14 cellular contexts compared by ENCODE assay signal in genomic region chr4:84159767-84160166, GRCh38.
A peak's percentile ranks its signal among the peaks of the same experiment; 100 is the strongest.
DNase-seq lines count a peak whose midpoint lies in the region; ATAC-seq, FAIRE-seq and TF ChIP-seq lines count a peak whose summit lies in the region.
"Had no signal": no experiment of that assay in that cellular context is flagged by ENCODE, and none has a peak within 500 bp of the region (broad histone marks: within the 10 kb centered on the region; RNA-seq: fewer than 3 reads in every experiment).

No MANE protein-coding gene starts in this region.

- H4K91ac ChIP-seq in H1 (replicated peaks; ENCODE audit: insufficient read length, low read length) = no peak overlapping the region

- TF ChIP-seq RAD21 in H1 (IDR thresholded peaks at IDR 0.05 in 1 of 2, conservative IDR thresholded peaks at IDR 0.05 in 1 of 2; ENCODE audit: low read depth in 2 of 2, low read length in 2 of 2) = peak; percentile 81 to 85

- no peak overlapping the region for H3K56ac ChIP-seq in H1 (replicated peaks; ENCODE audit: insufficient read length, low read depth, low read length)

- H3K36me3 ChIP-seq in H1 (ENCODE audit: control insufficient read depth in 2 of 4, insufficient read depth in 4 of 4, low read length in 3 of 4) (no peaks in the 10 kb centered on the region), neural progenitor cell (no peaks in the 10 kb centered on the region)

- no peaks in the 10 kb centered on the region for H3F3A ChIP-seq in neural progenitor cell (ENCODE audit: low read depth)

- H2BK20ac ChIP-seq in H1 (ENCODE audit: low read length) = no peak overlapping the region

- no peak overlapping the region for H3K27ac ChIP-seq in H1 (ENCODE audit: low read depth, low read length)
- no peak overlapping the region for H3K27ac ChIP-seq in neural progenitor cell
- H3K27ac ChIP-seq: 22Rv1 had no signal

- no peak overlapping the region for H3K27ac Mint-ChIP-seq in neural progenitor cell
- no peak overlapping the region for H3K27ac Mint-ChIP-seq in effector memory CD8-positive, alpha-beta T cell
- H3K27ac Mint-ChIP-seq: activated CD8-positive, alpha-beta memory T cell treated with anti-CD3 and anti-CD28 coated beads, Interleukin-2, amount 10 ng/mL, durations not matched to agents 7 days and 5 days; stimulated activated effector memory CD8-positive, alpha-beta T cell treated with anti-CD3 and anti-CD28 coated beads, Interleukin-12 subunit alpha, Interleukin-12 subunit beta, amount 100 ng/mL, for 72 hours; T-helper 1 cell treated with Interleukin-12 subunit alpha and Interleukin-12 subunit beta and Interleukin-4 antibody, amounts not matched to agents 30 μg/mL and 1 μg/mL, for 36 hours had no signal

- H3K9me3 Mint-ChIP-seq in neural progenitor cell = no peaks in the 10 kb centered on the region
- peaks cover 0 to 3% of the 10 kb centered on the region in 2 donors for H3K9me3 Mint-ChIP-seq in effector memory CD8-positive, alpha-beta T cell
- H3K9me3 Mint-ChIP-seq: stimulated activated effector memory CD8-positive, alpha-beta T cell treated with anti-CD3 and anti-CD28 coated beads, Interleukin-12 subunit alpha, Interleukin-12 subunit beta, amount 100 ng/mL, for 72 hours; T-helper 1 cell treated with Interleukin-12 subunit alpha and Interleukin-12 subunit beta and Interleukin-4 antibody, amounts not matched to agents 30 μg/mL and 1 μg/mL, for 36 hours had no signal

- H2AK5ac ChIP-seq in H1 (ENCODE audit: low read depth, low read length) = no peak overlapping the region

- no peak overlapping the region for H3K18ac ChIP-seq in H1 (ENCODE audit: extremely low read depth, low read length)

- no peak overlapping the region for H4K5ac ChIP-seq in H1 (ENCODE audit: insufficient read length, low read depth, low read length)

- H3K4me2 ChIP-seq in H1 (ENCODE audit: insufficient read depth in 1 of 2, low read depth in 2 of 2, low read length in 2 of 2) (no peak overlapping the region), neural progenitor cell (no peak overlapping the region)

- POLR2A ChIA-PET in H1 (lab: Charles Lee; ENCODE audit: partially characterized antibody) = no interaction called here

- H3K23ac ChIP-seq in H1 (ENCODE audit: insufficient read length) = no peak overlapping the region

- TF ChIP-seq CTCF in H1 (IDR thresholded peaks at IDR 0.05; ENCODE audit: control extremely low read depth in 1 of 3, insufficient read depth in 1 of 3, low read depth in 1 of 3, low read length in 3 of 3) (peak; percentile 77 to 86 (median 77)), neural progenitor cell (IDR thresholded peaks at IDR 0.05) (peak; percentile 62)

- H2BK15ac ChIP-seq in H1 (ENCODE audit: low read length) = no peak overlapping the region

- H3K4ac ChIP-seq in H1 (replicated peaks; ENCODE audit: insufficient read length, low read depth, low read length) = no peak overlapping the region

- no peaks in the 10 kb centered on the region for H3K79me1 ChIP-seq in H1 (ENCODE audit: low read depth, low read length)

- no peak overlapping the region for H4K8ac ChIP-seq in H1 (ENCODE audit: extremely low read depth, insufficient read depth, low read length)

- CTCF ChIA-PET in H1 (lab: Charles Lee; ENCODE audit: partially characterized antibody) = interaction anchor here (0.6 to 1.8 kb wide), 7 partner anchors 9 to 239 kb away, joined by 3 to 6 read pairs (median 3); no protein-coding TSS in a partner anchor

- ATAC-seq in effector memory CD8-positive, alpha-beta T cell (replicated peaks) = no peak
- ATAC-seq: activated CD8-positive, alpha-beta memory T cell treated with anti-CD3 and anti-CD28 coated beads, Interleukin-2, amount 10 ng/mL, durations not matched to agents 7 days and 5 days; stimulated activated effector memory CD8-positive, alpha-beta T cell treated with anti-CD3 and anti-CD28 coated beads, Interleukin-12 subunit alpha, Interleukin-12 subunit beta, amount 100 ng/mL, for 72 hours had no signal

- H3K4me1 ChIP-seq in H1 (replicated peaks in 1 of 4; ENCODE audit: control insufficient read depth in 3 of 4, insufficient read depth in 4 of 4, low read length in 3 of 4) (peaks cover 0 to 6% (median 3%) of the 10 kb centered on the region in 4 experiments; a peak in 4 of 7 replicates), neural progenitor cell (peaks cover 9% of the 10 kb centered on the region)

- H4K20me1 ChIP-seq in H1 (replicated peaks in 1 of 2; ENCODE audit: control insufficient read depth in 1 of 2, insufficient read depth in 2 of 2, low read length in 2 of 2) = no peaks in the 10 kb centered on the region
- H4K20me1 ChIP-seq in neural progenitor cell (ENCODE audit: low read depth) = no peaks in the 10 kb centered on the region

- H3K14ac ChIP-seq in H1 (ENCODE audit: insufficient read length) = no peak overlapping the region

- no peak for TF ChIP-seq EP300 in H1 (IDR thresholded peaks at IDR 0.05; ENCODE audit: borderline replicate concordance in 1 of 2, low read depth in 2 of 2, low read length in 2 of 2)

- no peak overlapping the region for H3K4me3 ChIP-seq in H1 (ENCODE audit: extremely low read depth in 1 of 4, insufficient read depth in 2 of 4, low read depth in 3 of 4, low read length in 4 of 4)
- no peak overlapping the region for H3K4me3 ChIP-seq in neural progenitor cell

- peaks cover 12% of the 10 kb centered on the region for H3K4me1 Mint-ChIP-seq in neural progenitor cell
- no peaks in the 10 kb centered on the region for H3K4me1 Mint-ChIP-seq in effector memory CD8-positive, alpha-beta T cell (ENCODE audit: low read depth in 2 of 2)
- H3K4me1 Mint-ChIP-seq: activated CD8-positive, alpha-beta memory T cell treated with anti-CD3 and anti-CD28 coated beads, Interleukin-2, amount 10 ng/mL, durations not matched to agents 7 days and 5 days; stimulated activated effector memory CD8-positive, alpha-beta T cell treated with anti-CD3 and anti-CD28 coated beads, Interleukin-12 subunit alpha, Interleukin-12 subunit beta, amount 100 ng/mL, for 72 hours had no signal

- peaks cover 3% of the 10 kb centered on the region for H3K27me3 Mint-ChIP-seq in neural progenitor cell (ENCODE audit: insufficient read depth, low read depth)
- H3K27me3 Mint-ChIP-seq in effector memory CD8-positive, alpha-beta T cell = no peaks in the 10 kb centered on the region
- H3K27me3 Mint-ChIP-seq: activated CD8-positive, alpha-beta memory T cell treated with anti-CD3 and anti-CD28 coated beads, Interleukin-2, amount 10 ng/mL, durations not matched to agents 7 days and 5 days had no signal

- no peak overlapping the region for H3K4me3 Mint-ChIP-seq in neural progenitor cell
- no peak overlapping the region for H3K4me3 Mint-ChIP-seq in effector memory CD8-positive, alpha-beta T cell
- H3K4me3 Mint-ChIP-seq: activated CD8-positive, alpha-beta memory T cell treated with anti-CD3 and anti-CD28 coated beads, Interleukin-2, amount 10 ng/mL, durations not matched to agents 7 days and 5 days; stimulated activated effector memory CD8-positive, alpha-beta T cell treated with anti-CD3 and anti-CD28 coated beads, Interleukin-12 subunit alpha, Interleukin-12 subunit beta, amount 100 ng/mL, for 72 hours; T-helper 1 cell treated with Interleukin-12 subunit alpha and Interleukin-12 subunit beta and Interleukin-4 antibody, amounts not matched to agents 30 μg/mL and 1 μg/mL, for 36 hours had no signal

- H3K23me2 ChIP-seq in H1 (ENCODE audit: low read depth, low read length) = no peaks in the 10 kb centered on the region

- H2BK12ac ChIP-seq in H1 (ENCODE audit: low read depth, low read length) = no peak overlapping the region

- no peak overlapping the region for H2AFZ ChIP-seq in H1 (ENCODE audit: low read length)
- no peak overlapping the region for H2AFZ ChIP-seq in neural progenitor cell (replicated peaks)

- H3K9me3 ChIP-seq in H1 (ENCODE audit: insufficient read depth in 2 of 2, low read depth in 1 of 2, low read length in 1 of 2) (no peaks in the 10 kb centered on the region), neural progenitor cell (ENCODE audit: low read depth) (no peaks in the 10 kb centered on the region)

- WGBS in H1 (ENCODE audit: extremely low coverage in 1 of 2, insufficient coverage in 1 of 2, insufficient read length in 1 of 2, insufficient replicate concordance in 2 of 2, low coverage in 1 of 2, low lambda C conversion rate in 2 of 2, missing lambda C conversion rate in 1 of 2), 2 experiments = 39% methylated on average over 5 of the region's 5 CpGs; no CpG with 5 or more reads in 1 of the 2 experiments

- H3K36me3 Mint-ChIP-seq in neural progenitor cell = no peaks in the 10 kb centered on the region
- no peaks in the 10 kb centered on the region for H3K36me3 Mint-ChIP-seq in effector memory CD8-positive, alpha-beta T cell (ENCODE audit: insufficient read depth)
- H3K36me3 Mint-ChIP-seq: activated CD8-positive, alpha-beta memory T cell treated with anti-CD3 and anti-CD28 coated beads, Interleukin-2, amount 10 ng/mL, durations not matched to agents 7 days and 5 days; stimulated activated effector memory CD8-positive, alpha-beta T cell treated with anti-CD3 and anti-CD28 coated beads, Interleukin-12 subunit alpha, Interleukin-12 subunit beta, amount 100 ng/mL, for 72 hours had no signal

- no peak overlapping the region for H2BK5ac ChIP-seq in H1 (ENCODE audit: low read depth, low read length)

- H3K27me3 ChIP-seq in H1 (replicated peaks in 1 of 4; ENCODE audit: control insufficient read depth in 3 of 4, extremely low read depth in 1 of 4, insufficient read depth in 3 of 4, low read length in 3 of 4) = no peaks in the 10 kb centered on the region
- H3K27me3 ChIP-seq in neural progenitor cell = no peaks in the 10 kb centered on the region

- no peak for TF ChIP-seq POLR2A in H1 (IDR thresholded peaks at IDR 0.05; ENCODE audit: control extremely low read depth in 1 of 2, low read depth in 2 of 2, low read length in 2 of 2)

- peak; percentile 25 for DNase-seq in DMS 273 (lab: John Stamatoyannopoulos, UW; ENCODE audit: unreplicated experiment)
- DNase-seq in DMS 273 treated with DMSO at 0.1 percent for 48 hours (lab: John Stamatoyannopoulos, UW) = no peak
- peak; percentile 5 for DNase-seq in NAMALWA (ENCODE audit: low spot score)
- peak; percentile 33 to 47 for DNase-seq in H1 (ENCODE audit: low read depth in 1 of 2, low spot score in 2 of 2)
- DNase-seq in neural progenitor cell (ENCODE audit: low spot score) = peak; percentile 79
- no peak for DNase-seq in stimulated activated CD4-positive, alpha-beta T cell treated with anti-CD3 and anti-CD28 coated beads, Interleukin-12 subunit alpha, Interleukin-12 subunit beta, amount 100 ng/mL, for 4 hours
- no peak for DNase-seq in NCI-H2081 treated with DMSO at 0.1 percent for 48 hours (lab: John Stamatoyannopoulos, UW)
- no peak for DNase-seq in effector memory CD8-positive, alpha-beta T cell
- DNase-seq: activated CD8-positive, alpha-beta memory T cell treated with anti-CD3 and anti-CD28 coated beads, Interleukin-2, amount 10 ng/mL, durations not matched to agents 7 days and 5 days; effector CD8-positive, alpha-beta T cell; HCEC 1CT had no signal

- peak; percentile 65 for FAIRE-seq in H1 (lab: Jason Lieb, UNC)

- H3K79me2 ChIP-seq in H1 (ENCODE audit: control insufficient read depth in 1 of 2, insufficient read depth in 2 of 2, low read length in 2 of 2) = no peaks in the 10 kb centered on the region
- H3K79me2 ChIP-seq in neural progenitor cell (ENCODE audit: low read depth) = no peaks in the 10 kb centered on the region

- no peak overlapping the region for H2BK120ac ChIP-seq in H1 (replicated peaks; ENCODE audit: low read depth, low read length)

- H3K9ac ChIP-seq in H1 (replicated peaks in 1 of 4; ENCODE audit: extremely low read depth in 1 of 4, low read depth in 3 of 4, low read length in 3 of 4) (no peak overlapping the region), neural progenitor cell (no peak overlapping the region)

Comparison
In these comparisons a context has a peak if more than half of its experiments do, and no peak if none do; other contexts are left out.
1. DNase-seq: peak in DMS 273 (single experiment), NAMALWA (single experiment), H1 (2 of 2) and neural progenitor cell (single experiment); none in DMS 273 treated with DMSO at 0.1 percent for 48 hours (single experiment), stimulated activated CD4-positive, alpha-beta T cell treated with anti-CD3 and anti-CD28 coated beads, Interleukin-12 subunit alpha, Interleukin-12 subunit beta, amount 100 ng/mL, for 4 hours (single experiment), NCI-H2081 treated with DMSO at 0.1 percent for 48 hours (single experiment) and effector memory CD8-positive, alpha-beta T cell (0 of 3).